18 cellular contexts compared by ENCODE assay signal in the genomic region with DNA sequence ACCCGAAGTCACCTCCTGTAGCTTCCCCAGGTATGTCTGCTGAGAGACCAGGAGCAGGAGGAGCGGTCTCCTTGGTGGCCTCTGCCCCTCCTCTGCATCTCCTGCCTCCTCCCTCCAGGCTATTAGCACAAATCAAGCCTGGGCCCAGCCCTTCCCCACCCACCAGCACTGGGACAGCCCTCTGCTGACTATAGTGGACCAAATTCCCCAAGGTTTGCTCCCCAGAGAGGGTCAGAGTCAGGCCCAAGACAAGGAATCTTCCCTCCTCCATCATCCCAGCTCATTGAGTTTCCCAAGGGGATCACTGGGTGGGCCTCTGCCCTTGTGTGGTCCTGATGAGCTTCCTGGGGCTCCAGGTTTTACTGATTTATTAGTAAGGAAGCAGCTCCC.
DNase-seq lines count a peak whose midpoint lies in the region; ATAC-seq and TF ChIP-seq lines count a peak whose summit lies in the region.
"Had no signal": no experiment of that assay in that cellular context is flagged by ENCODE, and none has a peak within 500 bp of the region (broad histone marks: within the 10 kb centered on the region; RNA-seq: fewer than 3 reads in every experiment).

No MANE protein-coding gene starts in this region.

- peak overlapping the region; percentile 78 for H3K27ac Mint-ChIP-seq in CD4-positive, alpha-beta T cell
- H3K27ac Mint-ChIP-seq in activated naive CD8-positive, alpha-beta T cell treated with anti-CD3 and anti-CD28 coated beads, Interleukin-2, amount 10 ng/mL, durations not matched to agents 7 days and 5 days = peak overlapping the region; percentile 74
- no peak overlapping the region for H3K27ac Mint-ChIP-seq in neural crest cell (ENCODE audit: unreplicated experiment)
- H3K27ac Mint-ChIP-seq: activated CD4-positive, alpha-beta T cell treated with anti-CD3 and anti-CD28 coated beads for 36 hours; brain had no signal

- H3K4me1 ChIP-seq in BLaER1 = peaks cover 78% of the 10 kb centered on the region
- H3K4me1 ChIP-seq: HAP-1 had no signal

- peaks cover 15% of the 10 kb centered on the region for H3K36me3 ChIP-seq in BLaER1
- H3K36me3 ChIP-seq: HAP-1 had no signal

- no peak for DNase-seq in CD4-positive, alpha-beta T cell
- DNase-seq in activated naive CD8-positive, alpha-beta T cell treated with anti-CD3 and anti-CD28 coated beads, Interleukin-2, amount 10 ng/mL, durations not matched to agents 7 days and 5 days = no peak
- no peak for DNase-seq in neural crest cell (ENCODE audit: low read depth, low spot score)
- no peak for DNase-seq in NCI-H1694 treated with DMSO at 0.1 percent for 48 hours (lab: John Stamatoyannopoulos, UW)
- DNase-seq in DMS53 treated with DMSO at 0.1 percent for 48 hours (lab: John Stamatoyannopoulos, UW; ENCODE audit: unreplicated experiment) = no peak
- DNase-seq: activated CD4-positive, alpha-beta T cell treated with anti-CD3 and anti-CD28 coated beads for 36 hours; EL; NCI-H187; NCI-H2227 treated with DMSO at 0.1 percent for 48 hours; NCI-H748 treated with DMSO at 0.1 percent for 48 hours; stimulated activated CD4-positive, alpha-beta T cell treated with anti-CD3 and anti-CD28 coated beads, Interleukin-1b, Interleukin-23, amount 100 ng/mL, for 48 hours; stimulated activated naive CD8-positive, alpha-beta T cell treated with anti-CD3 and anti-CD28 coated beads, Interleukin-15, Interleukin-2, amounts not matched to agents 100 U/mL and 50 U/mL, for 24 hours; transverse colon had no signal

- no peak overlapping the region for H3K9ac ChIP-seq in BLaER1

- no peaks in the 10 kb centered on the region for H3K9me3 ChIP-seq in BLaER1
- no peaks in the 10 kb centered on the region for H3K9me3 ChIP-seq in CD4-positive, alpha-beta T cell (ENCODE audit: control insufficient read depth, low read length)
- H3K9me3 ChIP-seq: HAP-1, transverse colon had no signal

- H4K20me1 ChIP-seq in BLaER1 = no peaks in the 10 kb centered on the region

- no peaks in the 10 kb centered on the region for H3K9me3 Mint-ChIP-seq in CD4-positive, alpha-beta T cell
- H3K9me3 Mint-ChIP-seq in activated naive CD8-positive, alpha-beta T cell treated with anti-CD3 and anti-CD28 coated beads, Interleukin-2, amount 10 ng/mL, durations not matched to agents 7 days and 5 days = no peaks in the 10 kb centered on the region
- H3K9me3 Mint-ChIP-seq in neural crest cell = no peaks in the 10 kb centered on the region

- H3K36me3 Mint-ChIP-seq in CD4-positive, alpha-beta T cell (ENCODE audit: low read depth) = peaks cover 32% of the 10 kb centered on the region
- peaks cover 11% of the 10 kb centered on the region for H3K36me3 Mint-ChIP-seq in activated naive CD8-positive, alpha-beta T cell treated with anti-CD3 and anti-CD28 coated beads, Interleukin-2, amount 10 ng/mL, durations not matched to agents 7 days and 5 days
- H3K36me3 Mint-ChIP-seq in neural crest cell (ENCODE audit: low read depth) = peaks cover 11% of the 10 kb centered on the region

- intact Hi-C loops in CD4-positive, alpha-beta T cell (cut with DNase I, micrococcal nuclease) = loop anchor here in 1 of 2 experiments (5.0 kb wide), 1 partner anchor 102 kb away; no protein-coding TSS in a partner anchor

- no peak overlapping the region for H3K27ac ChIP-seq in BLaER1
- peak overlapping the region; percentile 31 for H3K27ac ChIP-seq in CD4-positive, alpha-beta T cell (ENCODE audit: low read depth, low read length)
- H3K27ac ChIP-seq: hepatocyte, transverse colon had no signal

- CTCF ChIA-PET in CD4-positive, alpha-beta T cell (lab: Charles Lee) = no interaction called here

- no peak for ATAC-seq in CD4-positive, alpha-beta T cell (ENCODE audit: poor library complexity)
- no peak for ATAC-seq in activated naive CD8-positive, alpha-beta T cell treated with anti-CD3 and anti-CD28 coated beads, Interleukin-2, amount 10 ng/mL, durations not matched to agents 7 days and 5 days (ENCODE audit: low read depth)
- ATAC-seq in HG02798 (IDR thresholded peaks at IDR 0.05; ENCODE audit: poor library complexity, unreplicated experiment) = no peak
- ATAC-seq: activated CD4-positive, alpha-beta T cell treated with anti-CD3 and anti-CD28 coated beads for 36 hours; stimulated activated naive CD8-positive, alpha-beta T cell treated with anti-CD3 and anti-CD28 coated beads, Interleukin-15, Interleukin-2, amounts not matched to agents 100 U/mL and 50 U/mL, for 24 hours had no signal

- POLR2A ChIA-PET in CD4-positive, alpha-beta T cell (lab: Charles Lee) = interaction anchor here (0.7 to 1.8 kb wide), 2 partner anchors 18 to 153 kb away, joined by 3 to 5 read pairs; no protein-coding TSS in a partner anchor
- POLR2A ChIA-PET in activated naive CD8-positive, alpha-beta T cell treated with anti-CD3 and anti-CD28 coated beads, Interleukin-2, amount 10 ng/mL, durations not matched to agents 7 days and 5 days (lab: Charles Lee) = interaction anchor here (0.8 to 1.0 kb wide), 2 partner anchors 9 to 26 kb away, joined by 3 read pairs; no protein-coding TSS in a partner anchor

- no peaks in the 10 kb centered on the region for H3K27me3 Mint-ChIP-seq in CD4-positive, alpha-beta T cell
- no peaks in the 10 kb centered on the region for H3K27me3 Mint-ChIP-seq in activated naive CD8-positive, alpha-beta T cell treated with anti-CD3 and anti-CD28 coated beads, Interleukin-2, amount 10 ng/mL, durations not matched to agents 7 days and 5 days
- peaks cover 15% of the 10 kb centered on the region for H3K27me3 Mint-ChIP-seq in neural crest cell (ENCODE audit: low read depth)
- H3K27me3 Mint-ChIP-seq: activated CD4-positive, alpha-beta T cell treated with anti-CD3 and anti-CD28 coated beads for 36 hours had no signal

- peak overlapping the region; percentile 15 for H3K4me3 Mint-ChIP-seq in CD4-positive, alpha-beta T cell
- H3K4me3 Mint-ChIP-seq in activated naive CD8-positive, alpha-beta T cell treated with anti-CD3 and anti-CD28 coated beads, Interleukin-2, amount 10 ng/mL, durations not matched to agents 7 days and 5 days = no peak overlapping the region
- peak overlapping the region; percentile 56 for H3K4me3 Mint-ChIP-seq in neural crest cell

- H3K27me3 ChIP-seq in BLaER1 = peaks cover 36% of the 10 kb centered on the region
- H3K27me3 ChIP-seq in CD4-positive, alpha-beta T cell (ENCODE audit: control insufficient read depth, insufficient read depth, low read length) = no peaks in the 10 kb centered on the region
- H3K27me3 ChIP-seq: hepatocyte, transverse colon had no signal

- TF ChIP-seq CTCF in CD4-positive, alpha-beta T cell (IDR thresholded peaks at IDR 0.05) = no peak
- TF ChIP-seq CTCF in neural crest cell (conservative IDR thresholded peaks at IDR 0.05) = no peak

- no peak overlapping the region for H3K4me3 ChIP-seq in BLaER1
- H3K4me3 ChIP-seq: HAP-1, hepatocyte, transverse colon had no signal

- H3K4me2 ChIP-seq in BLaER1 = peak overlapping the region; percentile 86; the same call in 1 of the 2 replicates
- H3K4me2 ChIP-seq: hepatocyte had no signal

- H3K4me1 Mint-ChIP-seq in CD4-positive, alpha-beta T cell (ENCODE audit: low read depth) = peaks cover 19% of the 10 kb centered on the region
- peaks cover 23% of the 10 kb centered on the region for H3K4me1 Mint-ChIP-seq in activated naive CD8-positive, alpha-beta T cell treated with anti-CD3 and anti-CD28 coated beads, Interleukin-2, amount 10 ng/mL, durations not matched to agents 7 days and 5 days
- peaks cover 16% of the 10 kb centered on the region for H3K4me1 Mint-ChIP-seq in neural crest cell
